8 cellular contexts compared by ENCODE assay signal in genomic region chr6:26122793-26123674, GRCh38. TPM values are rescaled to one million over a fixed set of nuclear protein-coding genes. Genes with fewer than 3 reads are reported as not detected.
A peak's percentile ranks its signal among the peaks of the same experiment; 100 is the strongest.
DNase-seq lines count a peak whose midpoint lies in the region; ATAC-seq and TF ChIP-seq lines count a peak whose summit lies in the region.

No MANE protein-coding gene starts in this region.

- H3K4me3 ChIP-seq in ACC112 (ENCODE audit: low read depth, low read length) (peak overlapping the region; percentile 99), breast epithelium (peak overlapping the region; percentile 75 to 96 (median 78)), iPS-18c (ENCODE audit: insufficient read depth, low read depth, low read length) (peak overlapping the region; percentile 62), skeletal muscle satellite cell (ENCODE audit: low read length) (peak overlapping the region; percentile 89)

- peak overlapping the region; percentile 35 for H2AFZ ChIP-seq in ACC112 (ENCODE audit: low read length, unreplicated experiment)

- H3K27ac ChIP-seq in ACC112 (ENCODE audit: low read depth, low read length) (peak overlapping the region; percentile 95), VCaP (peak overlapping the region; percentile 89), breast epithelium (peak overlapping the region; percentile 96 to 99)

- peak; percentile 72 for TF ChIP-seq POLR2A in breast epithelium (IDR thresholded peaks at IDR 0.05)

- H3K79me2 ChIP-seq in ACC112 (ENCODE audit: control insufficient read depth, insufficient read depth, low read length, unreplicated experiment) = peaks cover 40% of the 10 kb centered on the region

- intact Hi-C loops in breast epithelium (cut with DNase I; ENCODE audit: low total_unique reads) = no loop called here

- H3K9me3 ChIP-seq in breast epithelium = no peaks in the 10 kb centered on the region
- H3K9me3 ChIP-seq in iPS-18c (ENCODE audit: control insufficient read depth, insufficient read depth, low read length) = no peaks in the 10 kb centered on the region
- H3K9me3 ChIP-seq in skeletal muscle satellite cell (replicated peaks; ENCODE audit: low read length) = no peaks in the 10 kb centered on the region

- ATAC-seq in GM18868 (IDR thresholded peaks at IDR 0.05; ENCODE audit: unreplicated experiment) (peak; percentile 62), HG03108 (IDR thresholded peaks at IDR 0.05; ENCODE audit: unreplicated experiment) (peak; percentile 55)

- no peaks in the 10 kb centered on the region for H3K27me3 ChIP-seq in ACC112 (ENCODE audit: insufficient read depth, low read length)
- H3K27me3 ChIP-seq in breast epithelium = no peaks in the 10 kb centered on the region
- no peaks in the 10 kb centered on the region for H3K27me3 ChIP-seq in skeletal muscle satellite cell (ENCODE audit: control insufficient read depth, insufficient read depth, low read length)

- peak overlapping the region; percentile 85 for H3K4me2 ChIP-seq in skeletal muscle satellite cell (ENCODE audit: low read length)

- H3K9ac ChIP-seq in skeletal muscle satellite cell (ENCODE audit: low read depth, low read length) = peak overlapping the region; percentile 88

- DNase-seq in NCI-H2196 (lab: John Stamatoyannopoulos, UW; ENCODE audit: unreplicated experiment) = peak; percentile 96
- DNase-seq in breast epithelium (ENCODE audit: low spot score in 2 of 2) = peak; percentile 93 to 98

- H3K4me1 ChIP-seq in ACC112 (ENCODE audit: control insufficient read depth, insufficient read depth, low read length, unreplicated experiment) (peaks cover 24% of the 10 kb centered on the region), breast epithelium (no peaks in the 10 kb centered on the region), skeletal muscle satellite cell (ENCODE audit: control insufficient read depth, insufficient read depth, low read length) (peaks cover 26% of the 10 kb centered on the region)

- H3K36me3 ChIP-seq in ACC112 (ENCODE audit: insufficient read depth, low read length) (peaks cover 20% of the 10 kb centered on the region), breast epithelium (no peaks in the 10 kb centered on the region), skeletal muscle satellite cell (ENCODE audit: insufficient read depth, low read length) (no peaks in the 10 kb centered on the region)

- TF ChIP-seq CTCF in VCaP (conservative IDR thresholded peaks at IDR 0.05) = no peak
- TF ChIP-seq CTCF in breast epithelium (IDR thresholded peaks at IDR 0.05) = peak in 2 of 3 donors; percentile 9 to 32

RNA-seq across cellular contexts. Expression of gene HFE, which starts 35.8 kb away (rescaled TPM):
- 1 to 10 TPM; 5.6 to 9.4 (median 8.6) TPM for total RNA-seq in breast epithelium
- total RNA-seq in skeletal muscle satellite cell (2012; rRNA removed) = 8.5 and 13.9 TPM in 2 replicates

Comparison
In these comparisons a context has a peak if more than half of its experiments do, and no peak if none do; other contexts are left out.
1. Peak in every context shown above with its lines: DNase-seq, ATAC-seq, H3K4me3 ChIP-seq and H3K27ac ChIP-seq.